18 cellular contexts compared by ENCODE assay signal in the genomic region with DNA sequence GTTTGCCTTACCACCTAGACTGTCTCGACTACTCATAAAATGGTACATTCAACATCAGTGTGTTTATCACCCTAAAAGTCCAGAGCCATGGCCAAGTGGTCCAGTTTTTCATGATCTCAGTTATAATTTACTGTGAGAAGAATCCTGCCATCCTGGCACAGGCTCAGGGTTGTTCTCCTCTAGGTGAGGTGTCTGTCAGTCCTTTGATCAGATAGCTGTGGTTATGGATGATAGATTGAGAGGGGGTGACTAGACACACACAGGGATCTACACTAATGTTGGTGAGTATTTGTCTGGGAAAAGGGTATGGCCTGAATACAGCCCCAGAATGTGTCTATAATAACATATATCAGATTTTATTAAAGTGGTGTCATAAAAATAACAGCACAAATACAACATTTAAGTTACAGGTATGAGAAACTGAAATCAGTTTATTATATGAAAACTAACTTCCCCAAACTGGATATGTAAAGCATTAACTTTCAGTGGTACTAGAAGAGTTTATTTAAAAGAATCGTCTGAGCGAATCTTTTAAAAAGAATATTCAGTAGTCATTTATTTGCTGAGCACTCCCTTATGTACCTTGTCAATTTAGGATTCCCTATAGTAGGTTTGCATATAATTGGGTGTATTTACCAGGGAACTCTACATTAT.
DNase-seq lines count a peak whose midpoint lies in the region; ATAC-seq lines count a peak whose summit lies in the region.
"Had no signal": no experiment of that assay in that cellular context is flagged by ENCODE, and none has a peak within 500 bp of the region (broad histone marks: within the 10 kb centered on the region; RNA-seq: fewer than 3 reads in every experiment).

No MANE protein-coding gene starts in this region.

- intact Hi-C loops in dendritic cell treated with granulocyte-macrophage colony-stimulating factor and Interleukin-4, amounts not matched to agents 40 ng/mL and 50 ng/mL, for 4 days (cut with micrococcal nuclease) = no loop called here
- intact Hi-C loops in activated T-helper 2 cell treated with anti-CD3 and anti-CD28 coated beads, Interferon-gamma antibody, Interleukin-2, Interleukin-4, amounts not matched to agents 10 μg/mL and 5 μg/mL and 100 μg/mL, durations not matched to agents 14 hours and 24 hours and 36 hours (cut with micrococcal nuclease) = no loop called here

- H3K27me3 Mint-ChIP-seq in dendritic cell treated with granulocyte-macrophage colony-stimulating factor and Interleukin-4, amounts not matched to agents 40 ng/mL and 50 ng/mL, for 4 days = no peaks in the 10 kb centered on the region
- H3K27me3 Mint-ChIP-seq in stimulated activated memory B cell treated with anti-CD40 and anti-IgM and Interleukin-4, amounts not matched to agents 10 μg/mL and 1 μg/mL and 100 μg/mL, for 72 hours = no peaks in the 10 kb centered on the region
- no peaks in the 10 kb centered on the region for H3K27me3 Mint-ChIP-seq in activated T-helper 2 cell treated with anti-CD3 and anti-CD28 coated beads, Interferon-gamma antibody, Interleukin-2, Interleukin-4, amounts not matched to agents 10 μg/mL and 5 μg/mL and 100 μg/mL, durations not matched to agents 14 hours and 24 hours and 36 hours (ENCODE audit: low read depth)
- H3K27me3 Mint-ChIP-seq: CD4-positive, CD25-positive, alpha-beta regulatory T cell had no signal

- H3K4me3 Mint-ChIP-seq in dendritic cell treated with granulocyte-macrophage colony-stimulating factor and Interleukin-4, amounts not matched to agents 40 ng/mL and 50 ng/mL, for 4 days = no peak overlapping the region
- H3K4me3 Mint-ChIP-seq in stimulated activated memory B cell treated with anti-CD40 and anti-IgM and Interleukin-4, amounts not matched to agents 10 μg/mL and 1 μg/mL and 100 μg/mL, for 72 hours = peak overlapping the region; percentile 4
- no peak overlapping the region for H3K4me3 Mint-ChIP-seq in activated T-helper 2 cell treated with anti-CD3 and anti-CD28 coated beads, Interferon-gamma antibody, Interleukin-2, Interleukin-4, amounts not matched to agents 10 μg/mL and 5 μg/mL and 100 μg/mL, durations not matched to agents 14 hours and 24 hours and 36 hours (ENCODE audit: low read depth)
- H3K4me3 Mint-ChIP-seq: CD4-positive, CD25-positive, alpha-beta regulatory T cell; H9 had no signal

- H3K4me1 Mint-ChIP-seq in dendritic cell treated with granulocyte-macrophage colony-stimulating factor and Interleukin-4, amounts not matched to agents 40 ng/mL and 50 ng/mL, for 4 days (ENCODE audit: low read depth) = peaks cover 13% of the 10 kb centered on the region
- H3K4me1 Mint-ChIP-seq in stimulated activated memory B cell treated with anti-CD40 and anti-IgM and Interleukin-4, amounts not matched to agents 10 μg/mL and 1 μg/mL and 100 μg/mL, for 72 hours = peaks cover 34% of the 10 kb centered on the region
- peaks cover 3% of the 10 kb centered on the region for H3K4me1 Mint-ChIP-seq in activated T-helper 2 cell treated with anti-CD3 and anti-CD28 coated beads, Interferon-gamma antibody, Interleukin-2, Interleukin-4, amounts not matched to agents 10 μg/mL and 5 μg/mL and 100 μg/mL, durations not matched to agents 14 hours and 24 hours and 36 hours (ENCODE audit: low read depth)

- peaks cover 9% of the 10 kb centered on the region for H3K9me3 Mint-ChIP-seq in dendritic cell treated with granulocyte-macrophage colony-stimulating factor and Interleukin-4, amounts not matched to agents 40 ng/mL and 50 ng/mL, for 4 days
- peaks cover 5% of the 10 kb centered on the region for H3K9me3 Mint-ChIP-seq in stimulated activated memory B cell treated with anti-CD40 and anti-IgM and Interleukin-4, amounts not matched to agents 10 μg/mL and 1 μg/mL and 100 μg/mL, for 72 hours
- peaks cover 8% of the 10 kb centered on the region for H3K9me3 Mint-ChIP-seq in activated T-helper 2 cell treated with anti-CD3 and anti-CD28 coated beads, Interferon-gamma antibody, Interleukin-2, Interleukin-4, amounts not matched to agents 10 μg/mL and 5 μg/mL and 100 μg/mL, durations not matched to agents 14 hours and 24 hours and 36 hours

- peak; percentile 63 for ATAC-seq in GM18907 (IDR thresholded peaks at IDR 0.05; ENCODE audit: unreplicated experiment)
- no peak for ATAC-seq in stimulated activated memory B cell treated with anti-CD40 and anti-IgM and Interleukin-4, amounts not matched to agents 10 μg/mL and 1 μg/mL and 100 μg/mL, for 72 hours
- ATAC-seq in GM19397 (IDR thresholded peaks at IDR 0.05; ENCODE audit: unreplicated experiment) = no peak
- ATAC-seq: Right ventricle myocardium inferior had no signal

- DNase-seq in NCI-H69 (lab: John Stamatoyannopoulos, UW) (peak; percentile 15), cerebellar cortex (ENCODE audit: low spot score) (no peak)
- DNase-seq in activated T-helper 2 cell treated with anti-CD3 and anti-CD28 coated beads, Interferon-gamma antibody, Interleukin-2, Interleukin-4, amounts not matched to agents 10 μg/mL and 5 μg/mL and 100 μg/mL, durations not matched to agents 14 hours and 24 hours and 36 hours (ENCODE audit: low spot score) = no peak
- DNase-seq: CD4-positive, CD25-positive, alpha-beta regulatory T cell; DMS79 treated with DMSO at 0.1 percent for 48 hours; H9; IMR-90; MV-4-11; NCI-H1436; NCI-H2029; NCI-H2171 treated with DMSO at 0.1 percent for 48 hours; NCI-H82; Peyer's patch had no signal

- peak overlapping the region; percentile 7 for H3K27ac Mint-ChIP-seq in dendritic cell treated with granulocyte-macrophage colony-stimulating factor and Interleukin-4, amounts not matched to agents 40 ng/mL and 50 ng/mL, for 4 days
- peak overlapping the region; percentile 31 for H3K27ac Mint-ChIP-seq in stimulated activated memory B cell treated with anti-CD40 and anti-IgM and Interleukin-4, amounts not matched to agents 10 μg/mL and 1 μg/mL and 100 μg/mL, for 72 hours
- no peak overlapping the region for H3K27ac Mint-ChIP-seq in activated T-helper 2 cell treated with anti-CD3 and anti-CD28 coated beads, Interferon-gamma antibody, Interleukin-2, Interleukin-4, amounts not matched to agents 10 μg/mL and 5 μg/mL and 100 μg/mL, durations not matched to agents 14 hours and 24 hours and 36 hours
- H3K27ac Mint-ChIP-seq: CD4-positive, CD25-positive, alpha-beta regulatory T cell; H9 had no signal

- H3K36me3 Mint-ChIP-seq in dendritic cell treated with granulocyte-macrophage colony-stimulating factor and Interleukin-4, amounts not matched to agents 40 ng/mL and 50 ng/mL, for 4 days (ENCODE audit: low read depth) = peaks cover 18% of the 10 kb centered on the region
- peaks cover 17% of the 10 kb centered on the region for H3K36me3 Mint-ChIP-seq in stimulated activated memory B cell treated with anti-CD40 and anti-IgM and Interleukin-4, amounts not matched to agents 10 μg/mL and 1 μg/mL and 100 μg/mL, for 72 hours
- peaks cover 18% of the 10 kb centered on the region for H3K36me3 Mint-ChIP-seq in activated T-helper 2 cell treated with anti-CD3 and anti-CD28 coated beads, Interferon-gamma antibody, Interleukin-2, Interleukin-4, amounts not matched to agents 10 μg/mL and 5 μg/mL and 100 μg/mL, durations not matched to agents 14 hours and 24 hours and 36 hours (ENCODE audit: low read depth)
